ENCODE assay signal across 1 cellular context in the genomic region with DNA sequence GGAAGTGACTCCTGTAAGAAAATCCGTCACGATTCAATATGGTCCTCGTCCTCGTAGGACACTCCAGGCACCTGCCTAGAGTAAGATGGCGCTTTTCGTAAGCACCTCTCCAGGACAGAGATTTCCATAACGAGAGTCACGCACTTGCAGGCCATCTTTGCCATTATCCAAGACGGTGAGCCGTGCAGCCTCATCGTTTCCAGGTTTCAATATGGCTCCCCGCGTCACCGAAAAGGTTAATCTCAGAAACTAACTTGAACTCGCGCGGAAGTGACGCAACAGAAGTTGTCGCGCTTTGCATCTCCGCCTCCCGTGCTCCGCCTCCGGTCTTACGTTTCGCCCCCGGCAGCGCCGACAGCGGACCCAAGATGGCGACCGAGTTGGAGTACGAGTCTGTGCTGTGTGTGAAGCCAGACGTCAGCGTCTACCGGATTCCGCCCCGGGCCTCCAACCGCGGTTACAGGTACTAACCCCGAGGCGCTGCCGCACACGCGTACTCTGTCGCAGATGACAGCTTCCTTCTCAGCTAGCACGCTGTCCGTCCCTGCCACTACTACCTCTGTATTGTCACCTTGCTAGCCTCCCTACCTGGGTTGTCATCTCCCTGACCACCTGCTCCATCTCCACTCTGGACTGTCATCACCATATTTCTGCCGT.
A peak's percentile ranks its signal among the peaks of the same experiment; 100 is the strongest.
TF ChIP-seq lines count a peak whose summit lies in the region.

NECAP1 (plus strand) TSS at position 354 of the 657 bp plus-strand sequence; CDS start at position 369, 15 bp downstream.

TF ChIP-seq in HepG2, 621 proteins besides CTCF, POLR2A, EP300 and RAD21 (continued from another document and continues in another):
- TF ChIP-seq NCOR1 (IDR thresholded peaks at IDR 0.05; ENCODE audit: borderline replicate concordance, low read length) (no peak), ZSCAN12 (CRISPR knock-in tag; IDR thresholded peaks at IDR 0.05) (no peak), ARNT (IDR thresholded peaks at IDR 0.05) (no peak), SP2 (CRISPR knock-in tag; IDR thresholded peaks at IDR 0.05) (peak; percentile 64; the same call in 1 of the 2 replicates), ATF3 (CRISPR knock-in tag; IDR thresholded peaks at IDR 0.05) (no peak; the same call in none of the 2 replicates), ZNF569 (CRISPR knock-in tag; IDR thresholded peaks at IDR 0.05; ENCODE audit: borderline replicate concordance) (no peak), SKI (IDR thresholded peaks at IDR 0.05; ENCODE audit: partially characterized antibody) (peak; percentile 59), ZNF562 (CRISPR knock-in tag; IDR thresholded peaks at IDR 0.05; ENCODE audit: borderline replicate concordance) (no peak), ETS1 (CRISPR knock-in tag; IDR thresholded peaks at IDR 0.05) (no peak), KLF16 (CRISPR knock-in tag; IDR thresholded peaks at IDR 0.05) (peak in 1 of 2 experiments; percentile 59; a peak in 1 of 4 replicates), EHMT2 (IDR thresholded peaks at IDR 0.05; ENCODE audit: borderline replicate concordance, low read depth, low read length) (no peak), ZNF709 (CRISPR knock-in tag; IDR thresholded peaks at IDR 0.05) (no peak), EZH2 (conservative IDR thresholded peaks at IDR 0.05; ENCODE audit: low read depth, low read length) (no peak), ZNF766 (CRISPR knock-in tag; IDR thresholded peaks at IDR 0.05; ENCODE audit: borderline replicate concordance) (no peak), SALL1 (CRISPR knock-in tag; IDR thresholded peaks at IDR 0.05) (peak; percentile 87), HBP1 (CRISPR knock-in tag; IDR thresholded peaks at IDR 0.05; ENCODE audit: low read depth) (0 out of 2 replicates have a peak, but pooled peaks have one; percentile 19), ZNF607 (CRISPR knock-in tag; IDR thresholded peaks at IDR 0.05; ENCODE audit: borderline replicate concordance) (peak; percentile 57; the same call in 1 of the 2 replicates), ZNF770 (CRISPR knock-in tag; IDR thresholded peaks at IDR 0.05) (peak; percentile 58; the same call in 1 of the 2 replicates), ZNF558 (CRISPR knock-in tag; IDR thresholded peaks at IDR 0.05; ENCODE audit: borderline replicate concordance) (no peak), CHD4 (IDR thresholded peaks at IDR 0.05; ENCODE audit: borderline replicate concordance, low read length) (no peak), EED (CRISPR knock-in tag; IDR thresholded peaks at IDR 0.05) (peak; percentile 32; the same call in 1 of the 2 replicates), NR1H2 (CRISPR knock-in tag; IDR thresholded peaks at IDR 0.05; ENCODE audit: borderline replicate concordance, low read depth) (no peak), ZNF652 (CRISPR knock-in tag; IDR thresholded peaks at IDR 0.05; ENCODE audit: borderline replicate concordance, low read depth) (peak; percentile 100), FOXO1 (CRISPR knock-in tag; IDR thresholded peaks at IDR 0.05) (0 out of 2 replicates have a peak, but pooled peaks have one; percentile 40), POLR2G (IDR thresholded peaks at IDR 0.05; ENCODE audit: low read depth, low read length) (peak; percentile 94), SNRNP70 (IDR thresholded peaks at IDR 0.05; ENCODE audit: low read depth, low read length) (no peak), ZNF75D (CRISPR knock-in tag; IDR thresholded peaks at IDR 0.05; ENCODE audit: borderline replicate concordance) (no peak), ZNF280B (CRISPR knock-in tag; IDR thresholded peaks at IDR 0.05; ENCODE audit: borderline replicate concordance) (peak; percentile 82; the same call in 1 of the 2 replicates), ZNF768 (CRISPR knock-in tag; IDR thresholded peaks at IDR 0.05) (peak; percentile 68; the same call in 1 of the 2 replicates), MEIS2 (CRISPR knock-in tag; IDR thresholded peaks at IDR 0.05) (peak; percentile 20; the same call in 1 of the 2 replicates), CREBL2 (CRISPR knock-in tag; IDR thresholded peaks at IDR 0.05; ENCODE audit: borderline replicate concordance) (no peak), SIX1 (CRISPR knock-in tag; IDR thresholded peaks at IDR 0.05; ENCODE audit: borderline replicate concordance) (no peak; the same call in 1 of the 2 replicates), THRA (CRISPR knock-in tag; IDR thresholded peaks at IDR 0.05; ENCODE audit: borderline replicate concordance) (peak; percentile 68; the same call in 1 of the 2 replicates), SAFB2 (CRISPR knock-in tag; IDR thresholded peaks at IDR 0.05; ENCODE audit: borderline replicate concordance, low read depth) (0 out of 2 replicates have a peak, but pooled peaks have one; percentile 80), ZKSCAN1 (IDR thresholded peaks at IDR 0.05; ENCODE audit: low read length) (no peak), ZNF83 (CRISPR knock-in tag; IDR thresholded peaks at IDR 0.05; ENCODE audit: borderline replicate concordance) (peak; percentile 57; the same call in 1 of the 2 replicates), ZNF724P (CRISPR knock-in tag; IDR thresholded peaks at IDR 0.05; ENCODE audit: borderline replicate concordance) (no peak), NFE2L2 (IDR thresholded peaks at IDR 0.05; ENCODE audit: low read length) (no peak)
- TF ChIP-seq, protein P1, sequence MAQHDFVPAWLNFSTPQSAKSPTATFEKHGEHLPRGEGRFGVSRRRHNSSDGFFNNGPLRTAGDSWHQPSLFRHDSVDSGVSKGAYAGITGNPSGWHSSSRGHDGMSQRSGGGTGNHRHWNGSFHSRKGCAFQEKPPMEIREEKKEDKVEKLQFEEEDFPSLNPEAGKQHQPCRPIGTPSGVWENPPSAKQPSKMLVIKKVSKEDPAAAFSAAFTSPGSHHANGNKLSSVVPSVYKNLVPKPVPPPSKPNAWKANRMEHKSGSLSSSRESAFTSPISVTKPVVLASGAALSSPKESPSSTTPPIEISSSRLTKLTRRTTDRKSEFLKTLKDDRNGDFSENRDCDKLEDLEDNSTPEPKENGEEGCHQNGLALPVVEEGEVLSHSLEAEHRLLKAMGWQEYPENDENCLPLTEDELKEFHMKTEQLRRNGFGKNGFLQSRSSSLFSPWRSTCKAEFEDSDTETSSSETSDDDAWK (CRISPR knock-in tag; IDR thresholded peaks at IDR 0.05) = no peak
- TF ChIP-seq, protein P2, sequence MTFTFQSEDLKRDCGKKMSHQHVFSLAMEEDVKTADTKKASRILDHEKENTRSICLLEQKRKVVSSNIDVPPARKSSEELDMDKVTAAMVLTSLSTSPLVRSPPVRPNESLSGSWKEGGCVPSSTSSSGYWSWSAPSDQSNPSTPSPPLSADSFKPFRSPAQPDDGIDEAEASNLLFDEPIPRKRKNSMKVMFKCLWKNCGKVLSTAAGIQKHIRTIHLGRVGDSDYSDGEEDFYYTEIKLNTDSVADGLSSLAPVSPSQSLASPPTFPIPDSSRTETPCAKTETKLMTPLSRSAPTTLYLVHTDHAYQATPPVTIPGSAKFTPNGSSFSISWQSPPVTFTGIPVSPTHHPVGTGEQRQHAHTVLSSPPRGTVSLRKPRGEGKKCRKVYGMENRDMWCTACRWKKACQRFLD (CRISPR knock-in tag; IDR thresholded peaks at IDR 0.05; ENCODE audit: borderline replicate concordance) = no peak
- TF ChIP-seq, protein P3, sequence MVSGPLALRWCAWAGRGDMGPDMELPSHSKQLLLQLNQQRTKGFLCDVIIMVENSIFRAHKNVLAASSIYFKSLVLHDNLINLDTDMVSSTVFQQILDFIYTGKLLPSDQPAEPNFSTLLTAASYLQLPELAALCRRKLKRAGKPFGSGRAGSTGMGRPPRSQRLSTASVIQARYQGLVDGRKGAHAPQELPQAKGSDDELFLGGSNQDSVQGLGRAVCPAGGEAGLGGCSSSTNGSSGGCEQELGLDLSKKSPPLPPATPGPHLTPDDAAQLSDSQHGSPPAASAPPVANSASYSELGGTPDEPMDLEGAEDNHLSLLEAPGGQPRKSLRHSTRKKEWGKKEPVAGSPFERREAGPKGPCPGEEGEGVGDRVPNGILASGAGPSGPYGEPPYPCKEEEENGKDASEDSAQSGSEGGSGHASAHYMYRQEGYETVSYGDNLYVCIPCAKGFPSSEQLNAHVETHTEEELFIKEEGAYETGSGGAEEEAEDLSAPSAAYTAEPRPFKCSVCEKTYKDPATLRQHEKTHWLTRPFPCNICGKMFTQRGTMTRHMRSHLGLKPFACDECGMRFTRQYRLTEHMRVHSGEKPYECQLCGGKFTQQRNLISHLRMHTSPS (CRISPR knock-in tag; IDR thresholded peaks at IDR 0.05; ENCODE audit: low read depth) = no peak
- TF ChIP-seq, protein P4, sequence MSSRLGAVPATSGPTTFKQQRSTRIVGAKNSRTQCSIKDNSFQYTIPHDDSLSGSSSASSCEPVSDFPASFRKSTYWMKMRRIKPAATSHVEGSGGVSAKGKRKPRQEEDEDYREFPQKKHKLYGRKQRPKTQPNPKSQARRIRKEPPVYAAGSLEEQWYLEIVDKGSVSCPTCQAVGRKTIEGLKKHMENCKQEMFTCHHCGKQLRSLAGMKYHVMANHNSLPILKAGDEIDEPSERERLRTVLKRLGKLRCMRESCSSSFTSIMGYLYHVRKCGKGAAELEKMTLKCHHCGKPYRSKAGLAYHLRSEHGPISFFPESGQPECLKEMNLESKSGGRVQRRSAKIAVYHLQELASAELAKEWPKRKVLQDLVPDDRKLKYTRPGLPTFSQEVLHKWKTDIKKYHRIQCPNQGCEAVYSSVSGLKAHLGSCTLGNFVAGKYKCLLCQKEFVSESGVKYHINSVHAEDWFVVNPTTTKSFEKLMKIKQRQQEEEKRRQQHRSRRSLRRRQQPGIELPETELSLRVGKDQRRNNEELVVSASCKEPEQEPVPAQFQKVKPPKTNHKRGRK (CRISPR knock-in tag; IDR thresholded peaks at IDR 0.05) = no peak
- TF ChIP-seq, protein P5, sequence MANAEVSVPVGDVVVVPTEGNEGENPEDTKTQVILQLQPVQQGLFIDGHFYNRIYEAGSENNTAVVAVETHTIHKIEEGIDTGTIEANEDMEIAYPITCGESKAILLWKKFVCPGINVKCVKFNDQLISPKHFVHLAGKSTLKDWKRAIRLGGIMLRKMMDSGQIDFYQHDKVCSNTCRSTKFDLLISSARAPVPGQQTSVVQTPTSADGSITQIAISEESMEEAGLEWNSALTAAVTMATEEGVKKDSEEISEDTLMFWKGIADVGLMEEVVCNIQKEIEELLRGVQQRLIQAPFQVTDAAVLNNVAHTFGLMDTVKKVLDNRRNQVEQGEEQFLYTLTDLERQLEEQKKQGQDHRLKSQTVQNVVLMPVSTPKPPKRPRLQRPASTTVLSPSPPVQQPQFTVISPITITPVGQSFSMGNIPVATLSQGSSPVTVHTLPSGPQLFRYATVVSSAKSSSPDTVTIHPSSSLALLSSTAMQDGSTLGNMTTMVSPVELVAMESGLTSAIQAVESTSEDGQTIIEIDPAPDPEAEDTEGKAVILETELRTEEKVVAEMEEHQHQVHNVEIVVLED (CRISPR knock-in tag; IDR thresholded peaks at IDR 0.05; ENCODE audit: borderline replicate concordance) = peak; percentile 86; the same call in 1 of the 2 replicates
